ENCODE assay signal across 1 cellular context in the genomic region with DNA sequence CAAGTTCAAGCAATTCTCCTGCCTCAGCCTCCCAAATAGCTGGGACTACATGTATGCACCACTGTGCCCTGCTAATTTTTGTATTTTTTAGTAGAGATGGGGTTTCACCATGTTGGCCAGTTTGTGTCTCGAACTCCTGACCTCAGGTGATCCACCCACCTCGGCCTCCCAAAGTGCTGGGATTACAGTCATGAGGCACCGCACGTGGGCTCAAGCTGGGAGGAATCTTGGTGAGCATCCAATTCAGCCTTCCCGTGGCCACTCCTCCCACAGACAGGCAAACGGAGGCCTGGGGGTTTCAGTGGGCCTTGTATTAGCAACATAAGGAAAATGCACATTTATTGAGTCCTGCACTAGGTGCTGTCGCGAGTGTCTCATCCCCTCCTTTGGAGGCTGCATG.
TF ChIP-seq lines count a peak whose summit lies in the region.

No MANE protein-coding gene starts in this region.

TF ChIP-seq in H1, 55 proteins besides CTCF, POLR2A, EP300 and RAD21:
- TF ChIP-seq SIN3A (conservative IDR thresholded peaks at IDR 0.05 in 1 of 2, IDR thresholded peaks at IDR 0.05 in 1 of 2; ENCODE audit: low read depth in 1 of 2, low read length in 2 of 2), result no peak
- TF ChIP-seq, protein P1, sequence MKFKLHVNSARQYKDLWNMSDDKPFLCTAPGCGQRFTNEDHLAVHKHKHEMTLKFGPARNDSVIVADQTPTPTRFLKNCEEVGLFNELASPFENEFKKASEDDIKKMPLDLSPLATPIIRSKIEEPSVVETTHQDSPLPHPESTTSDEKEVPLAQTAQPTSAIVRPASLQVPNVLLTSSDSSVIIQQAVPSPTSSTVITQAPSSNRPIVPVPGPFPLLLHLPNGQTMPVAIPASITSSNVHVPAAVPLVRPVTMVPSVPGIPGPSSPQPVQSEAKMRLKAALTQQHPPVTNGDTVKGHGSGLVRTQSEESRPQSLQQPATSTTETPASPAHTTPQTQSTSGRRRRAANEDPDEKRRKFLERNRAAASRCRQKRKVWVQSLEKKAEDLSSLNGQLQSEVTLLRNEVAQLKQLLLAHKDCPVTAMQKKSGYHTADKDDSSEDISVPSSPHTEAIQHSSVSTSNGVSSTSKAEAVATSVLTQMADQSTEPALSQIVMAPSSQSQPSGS (IDR thresholded peaks at IDR 0.05; ENCODE audit: low read length), result no peak
- no peak for TF ChIP-seq YY1 (IDR thresholded peaks at IDR 0.05; ENCODE audit: low read depth, low read length)
- TF ChIP-seq JUND (IDR thresholded peaks at IDR 0.05; ENCODE audit: low read length), result no peak
- TF ChIP-seq GABPA (IDR thresholded peaks at IDR 0.05; ENCODE audit: borderline replicate concordance, insufficient read depth, low read length), result no peak
- TF ChIP-seq RXRA (IDR thresholded peaks at IDR 0.05; ENCODE audit: insufficient read depth, low read depth, low read length), result no peak
- TF ChIP-seq SUZ12 (IDR thresholded peaks at IDR 0.05; ENCODE audit: low read length), result no peak
- no peak for TF ChIP-seq TAF7 (optimal IDR thresholded peaks at IDR 0.05; ENCODE audit: borderline replicate concordance, low read depth, low read length)
- no peak for TF ChIP-seq TCF12 (IDR thresholded peaks at IDR 0.05; ENCODE audit: low read depth, low read length)
